9 cellular contexts compared by ENCODE assay signal in genomic region chr10:93468532-93469213, GRCh38. TPM values are rescaled to one million over a fixed set of nuclear protein-coding genes. Genes with fewer than 3 reads are reported as not detected.
A peak's percentile ranks its signal among the peaks of the same experiment; 100 is the strongest.
DNase-seq lines count a peak whose midpoint lies in the region; ATAC-seq and TF ChIP-seq lines count a peak whose summit lies in the region.
"Had no signal": no experiment of that assay in that cellular context is flagged by ENCODE, and none has a peak within 500 bp of the region (broad histone marks: within the 10 kb centered on the region; RNA-seq: fewer than 3 reads in every experiment).

No MANE protein-coding gene starts in this region.

- peaks cover 88% of the 10 kb centered on the region for H3F3A ChIP-seq in GM23248 (ENCODE audit: insufficient read depth)

- DNase-seq in GM23248 (peak; percentile 97), fibroblast of the conjunctiva (ENCODE audit: low read depth) (peak; percentile 88), NCI-H510A (lab: John Stamatoyannopoulos, UW) (no peak)
- DNase-seq in activated CD4-positive, alpha-beta T cell treated with anti-CD3 and anti-CD28 coated beads, Interleukin-2, amount 50 U/mL, for 4 hours = no peak
- DNase-seq: small intestine had no signal

- 51 to 52% methylated on average over 9 of the region's 9 CpGs for WGBS in GM23248 (ENCODE audit: low coverage in 1 of 2, low lambda C conversion rate in 2 of 2, missing lambda C conversion rate in 2 of 2), 2 experiments

- H3K36me3 ChIP-seq in GM23248 (ENCODE audit: low read depth) (0 out of 2 replicates have a peak, but pooled peaks cover 7% of the 10 kb centered on the region), skeletal muscle satellite cell (ENCODE audit: insufficient read depth, low read length) (peaks cover 36% of the 10 kb centered on the region)

- H3K79me2 ChIP-seq in GM23248 (ENCODE audit: insufficient read depth) = peaks cover 74% of the 10 kb centered on the region

- H3K4me1 ChIP-seq in GM23248 (ENCODE audit: insufficient read depth) (peaks cover 79% of the 10 kb centered on the region), skeletal muscle satellite cell (ENCODE audit: control insufficient read depth, insufficient read depth, low read length) (peaks cover 88% of the 10 kb centered on the region)

- peak overlapping the region; percentile 96 for H3K27ac ChIP-seq in GM23248

- H2AFZ ChIP-seq in GM23248 = no peak overlapping the region

- no peaks in the 10 kb centered on the region for H4K20me1 ChIP-seq in GM23248 (ENCODE audit: insufficient read depth)

- peak overlapping the region; percentile 81 for H3K4me2 ChIP-seq in GM23248 (ENCODE audit: unreplicated experiment)
- H3K4me2 ChIP-seq in skeletal muscle satellite cell (ENCODE audit: low read length) = peak overlapping the region; percentile 75

- no peaks in the 10 kb centered on the region for H3K9me3 ChIP-seq in GM23248 (ENCODE audit: low read depth)
- H3K9me3 ChIP-seq in skeletal muscle satellite cell (replicated peaks; ENCODE audit: low read length) = no peaks in the 10 kb centered on the region

- H3K4me3 ChIP-seq in GM23248 = peak overlapping the region; percentile 56
- peak overlapping the region; percentile 53 for H3K4me3 ChIP-seq in skeletal muscle satellite cell (ENCODE audit: low read length)

- H3K27me3 ChIP-seq in GM23248 (replicated peaks; ENCODE audit: insufficient read depth) (no peaks in the 10 kb centered on the region), skeletal muscle satellite cell (ENCODE audit: control insufficient read depth, insufficient read depth, low read length) (no peaks in the 10 kb centered on the region)

- peak overlapping the region; percentile 81 for H3K9ac ChIP-seq in GM23248
- peak overlapping the region; percentile 86 for H3K9ac ChIP-seq in skeletal muscle satellite cell (ENCODE audit: low read depth, low read length)

- H3K9me2 ChIP-seq in GM23248 (ENCODE audit: insufficient read depth) = no peaks in the 10 kb centered on the region

- in situ Hi-C loops in GM23248 (cut with MboI) = no loop called here

- peak; percentile 71 for ATAC-seq in SK-N-SH treated with all-trans-retinoic acid at 6 μM for 48 hours
- ATAC-seq in GM18858 (IDR thresholded peaks at IDR 0.05; ENCODE audit: unreplicated experiment) = no peak
- no peak for ATAC-seq in GM21381 (IDR thresholded peaks at IDR 0.05; ENCODE audit: unreplicated experiment)

TF ChIP-seq in SK-N-SH treated with all-trans-retinoic acid at 6 μM for 48 hours, 23 proteins besides CTCF, POLR2A, EP300 and RAD21:
- TF ChIP-seq CREB5 (CRISPR knock-in tag; IDR thresholded peaks at IDR 0.05; ENCODE audit: low read depth) (no peak), ISL1 (CRISPR knock-in tag; IDR thresholded peaks at IDR 0.05) (peak; percentile 36; the same call in 1 of the 2 replicates)
TF ChIP-seq in SK-N-SH treated with all-trans-retinoic acid at 6 μM for 48 hours: peak in this region for 1.

RNA-seq across cellular contexts. Expression of gene MYOF, which starts 13.5 kb away (rescaled TPM):
- total RNA-seq in GM23248 (2014; rRNA removed; shearing (Covaris generic)) = 256 and 261 TPM in 2 replicates
- polyA plus RNA-seq in GM23248 (2016; fragmentation: Nextera tagmentation; extraction: Ambion mirVana) = 93.0 and 101 TPM in 2 replicates
- total RNA-seq in skeletal muscle satellite cell (2012; rRNA removed) = 168 and 212 TPM in 2 replicates

RNA-seq across cellular contexts. Expression of gene CEP55, which starts 27.7 kb away (rescaled TPM):
- total RNA-seq in GM23248 (2014; rRNA removed; shearing (Covaris generic)) = 21.5 and 32.4 TPM in 2 replicates
- polyA plus RNA-seq in GM23248 (2016; fragmentation: Nextera tagmentation; extraction: Ambion mirVana) = 14.9 and 16.8 TPM in 2 replicates
- total RNA-seq in skeletal muscle satellite cell (2012; rRNA removed) = 21.5 and 29.3 TPM in 2 replicates

Comparison
In these comparisons a context has a peak if more than half of its experiments do, and no peak if none do; other contexts are left out.
1. DNase-seq: peak in GM23248 (single experiment) and fibroblast of the conjunctiva (single experiment); none in NCI-H510A (single experiment) and activated CD4-positive, alpha-beta T cell treated with anti-CD3 and anti-CD28 coated beads, Interleukin-2, amount 50 U/mL, for 4 hours (0 of 2).